8 cellular contexts compared by ENCODE assay signal in the genomic region with DNA sequence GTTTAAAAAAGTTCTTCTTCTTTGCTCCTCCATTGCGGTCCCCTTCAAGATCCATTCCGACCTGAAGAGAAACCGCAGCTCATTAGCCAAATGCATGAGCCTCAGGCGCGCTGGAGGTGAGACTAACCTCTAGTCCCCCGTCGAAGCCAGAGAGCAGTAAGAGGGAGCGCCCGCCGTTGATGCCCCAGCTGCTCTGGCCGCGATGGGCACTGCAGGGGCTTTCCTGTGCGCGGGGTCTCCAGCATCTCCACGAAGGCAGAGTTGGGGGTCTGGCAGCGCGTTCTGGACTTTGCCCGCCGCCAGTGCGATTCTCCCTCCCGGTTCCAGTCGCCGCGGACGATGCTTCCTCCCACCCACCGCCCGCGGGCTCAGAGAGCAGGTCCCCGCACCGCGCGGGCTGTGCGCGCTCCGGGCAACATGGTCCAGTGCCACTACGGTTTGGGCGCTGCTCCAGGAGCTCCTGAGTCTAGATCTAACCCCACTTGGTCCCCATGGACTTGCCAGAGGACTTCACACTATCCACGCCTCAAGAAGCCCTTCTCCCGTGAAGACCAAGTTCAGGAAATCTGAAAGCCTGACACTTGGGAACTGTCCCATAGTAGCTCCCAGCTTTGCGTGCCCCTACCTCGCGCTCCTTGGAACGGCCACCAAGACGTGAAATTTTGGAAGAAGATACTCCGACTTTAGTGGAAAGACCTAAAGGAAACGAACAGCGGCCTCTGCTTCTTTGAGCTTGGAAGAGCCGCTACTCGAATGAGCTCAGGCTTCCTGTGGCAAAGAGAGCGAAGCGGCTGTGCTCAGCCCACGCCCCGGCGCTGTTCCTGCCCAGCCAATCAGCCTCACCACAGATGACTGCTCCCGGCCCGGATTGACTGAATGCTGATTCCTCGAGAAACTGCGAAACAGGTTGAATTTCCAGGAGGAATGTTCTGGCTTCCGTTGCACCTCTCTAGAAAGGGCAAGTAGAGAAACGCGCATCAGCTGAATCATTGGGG. TPM values are rescaled to one million over a fixed set of nuclear protein-coding genes. Genes with fewer than 3 reads are reported as not detected.
DNase-seq lines count a peak whose midpoint lies in the region; ATAC-seq, FAIRE-seq and TF ChIP-seq lines count a peak whose summit lies in the region.

A gene (minus strand): TSS at position 755 of the 995 bp plus-strand sequence. CDS start 700 bp downstream, at position 55.

- DNase-seq in GM18507 (ENCODE audit: extremely low spot score, insufficient read length, low read depth) (no peak), NCI-H345 (lab: John Stamatoyannopoulos, UW) (peak; percentile 35), fibroblast of mammary gland (ENCODE audit: low read depth) (peak; percentile 40), naive B cell (peak; percentile 47)
- peak; percentile 66 to 72 for DNase-seq in activated T-cell treated with anti-CD3 and anti-CD28 coated beads, Interleukin-2, amount 50 U/mL, for 48 hours

- no peaks in the 10 kb centered on the region for H3K9me3 Mint-ChIP-seq in naive B cell
- H3K9me3 Mint-ChIP-seq in stimulated activated naive CD8-positive, alpha-beta T cell treated with anti-CD3 and anti-CD28 coated beads, Interleukin-15, Interleukin-2, amounts not matched to agents 100 ng/mL and 50 ng/mL, for 24 hours, result no peaks in the 10 kb centered on the region

- peaks cover 21 to 34% (median 28%) of the 10 kb centered on the region in 3 donors for H3K4me1 Mint-ChIP-seq in naive B cell
- H3K4me1 Mint-ChIP-seq in stimulated activated naive CD8-positive, alpha-beta T cell treated with anti-CD3 and anti-CD28 coated beads, Interleukin-15, Interleukin-2, amounts not matched to agents 100 ng/mL and 50 ng/mL, for 24 hours (ENCODE audit: low read depth), result peaks cover 34% of the 10 kb centered on the region

- peak within 1 kb of the TSS; percentile 69 to 89 (median 86) for H3K4me3 Mint-ChIP-seq in naive B cell
- H3K4me3 Mint-ChIP-seq in stimulated activated naive CD8-positive, alpha-beta T cell treated with anti-CD3 and anti-CD28 coated beads, Interleukin-15, Interleukin-2, amounts not matched to agents 100 ng/mL and 50 ng/mL, for 24 hours, result peak within 1 kb of the TSS; percentile 83

- no peak for TF ChIP-seq CTCF in fibroblast of mammary gland (conservative IDR thresholded peaks at IDR 0.05; ENCODE audit: control insufficient read depth, insufficient read depth, low read depth, low read length)

- peak within 1 kb of the TSS; percentile 30 for H3K4me3 ChIP-seq in fibroblast of mammary gland (ENCODE audit: control insufficient read depth, low read depth, low read length)

- peak within 1 kb of the TSS; percentile 58 to 87 (median 85) for H3K27ac Mint-ChIP-seq in naive B cell
- H3K27ac Mint-ChIP-seq in stimulated activated naive CD8-positive, alpha-beta T cell treated with anti-CD3 and anti-CD28 coated beads, Interleukin-15, Interleukin-2, amounts not matched to agents 100 ng/mL and 50 ng/mL, for 24 hours, result peak within 1 kb of the TSS; percentile 80

- ATAC-seq in HG02588 (IDR thresholded peaks at IDR 0.05; ENCODE audit: unreplicated experiment) (peak; percentile 59), naive B cell (ENCODE audit: low read depth in 2 of 2) (peak; percentile 69 to 76), GM18520 (IDR thresholded peaks at IDR 0.05; ENCODE audit: unreplicated experiment) (no peak)

- peak; percentile 72 for FAIRE-seq in GM18507 (lab: Jason Lieb, UNC)

- no peaks in the 10 kb centered on the region for H3K36me3 Mint-ChIP-seq in naive B cell
- H3K36me3 Mint-ChIP-seq in stimulated activated naive CD8-positive, alpha-beta T cell treated with anti-CD3 and anti-CD28 coated beads, Interleukin-15, Interleukin-2, amounts not matched to agents 100 ng/mL and 50 ng/mL, for 24 hours (ENCODE audit: low read depth), result no peaks in the 10 kb centered on the region

- peaks cover 16 to 32% (median 31%) of the 10 kb centered on the region in 3 donors for H3K27me3 Mint-ChIP-seq in naive B cell
- peaks cover 25% of the 10 kb centered on the region for H3K27me3 Mint-ChIP-seq in stimulated activated naive CD8-positive, alpha-beta T cell treated with anti-CD3 and anti-CD28 coated beads, Interleukin-15, Interleukin-2, amounts not matched to agents 100 ng/mL and 50 ng/mL, for 24 hours

RNA-seq across cellular contexts. Expression of the gene that starts here (rescaled TPM):
- 10 to 100 TPM; 12.1 to 21.9 (median 14.9) TPM for polyA plus RNA-seq in naive B cell (ENCODE audit: low read depth in 6 of 6)
